ENCODE assay signal across 1 cellular context in the genomic region with DNA sequence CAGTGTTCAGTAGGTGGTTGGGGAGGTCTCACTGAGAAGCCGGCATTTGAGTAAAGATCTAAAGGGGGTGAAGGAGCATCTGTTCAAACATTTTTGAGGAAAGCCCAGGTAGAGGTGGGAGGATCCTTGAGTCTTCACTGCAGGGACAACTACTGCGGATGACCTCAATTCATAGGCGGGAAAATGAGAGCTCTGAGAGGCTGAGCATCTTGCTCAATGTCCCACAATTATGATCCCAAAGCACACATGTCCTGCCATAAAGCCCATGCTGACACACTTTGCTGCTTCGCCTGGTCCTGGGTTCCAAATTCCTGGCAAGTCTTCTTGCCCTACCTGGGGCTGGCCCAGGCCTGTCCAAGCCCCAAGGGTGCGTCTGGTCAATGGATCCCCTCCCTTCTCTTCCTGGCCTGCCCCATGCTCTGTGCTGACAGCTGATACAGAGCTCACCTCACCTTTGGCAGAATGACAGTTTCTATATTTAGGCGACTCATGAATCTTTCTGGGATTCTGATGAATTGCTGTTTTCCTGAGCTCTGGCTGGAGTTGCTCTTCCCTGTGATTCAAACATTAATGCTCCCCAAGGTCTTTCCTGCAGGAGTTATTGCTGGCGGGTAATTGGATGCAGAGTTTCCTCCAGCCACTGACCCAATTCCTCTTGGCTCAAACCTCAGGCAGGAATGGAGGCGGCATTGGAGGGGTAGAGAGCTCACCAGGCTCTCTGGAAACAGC.
TF ChIP-seq lines count a peak whose summit lies in the region.

No MANE protein-coding gene starts in this region.

TF ChIP-seq in HepG2, 621 proteins besides CTCF, POLR2A, EP300 and RAD21 (continued from another document):
- TF ChIP-seq ZNF687 (CRISPR knock-in tag; IDR thresholded peaks at IDR 0.05) (no peak), MLX (CRISPR knock-in tag; IDR thresholded peaks at IDR 0.05) (no peak), SOX6 (IDR thresholded peaks at IDR 0.05) (no peak), SOX6 (CRISPR knock-in tag; IDR thresholded peaks at IDR 0.05) (no peak), CBFB (CRISPR knock-in tag; IDR thresholded peaks at IDR 0.05) (no peak), ZNF251 (CRISPR knock-in tag; IDR thresholded peaks at IDR 0.05) (no peak)
- TF ChIP-seq, protein P1, sequence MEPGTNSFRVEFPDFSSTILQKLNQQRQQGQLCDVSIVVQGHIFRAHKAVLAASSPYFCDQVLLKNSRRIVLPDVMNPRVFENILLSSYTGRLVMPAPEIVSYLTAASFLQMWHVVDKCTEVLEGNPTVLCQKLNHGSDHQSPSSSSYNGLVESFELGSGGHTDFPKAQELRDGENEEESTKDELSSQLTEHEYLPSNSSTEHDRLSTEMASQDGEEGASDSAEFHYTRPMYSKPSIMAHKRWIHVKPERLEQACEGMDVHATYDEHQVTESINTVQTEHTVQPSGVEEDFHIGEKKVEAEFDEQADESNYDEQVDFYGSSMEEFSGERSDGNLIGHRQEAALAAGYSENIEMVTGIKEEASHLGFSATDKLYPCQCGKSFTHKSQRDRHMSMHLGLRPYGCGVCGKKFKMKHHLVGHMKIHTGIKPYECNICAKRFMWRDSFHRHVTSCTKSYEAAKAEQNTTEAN (CRISPR knock-in tag; conservative IDR thresholded peaks at IDR 0.05), result no peak
